ENCODE assay signal across 10 cellular contexts in genomic region chr10:116848912-116849270, GRCh38. TPM values are rescaled to one million over a fixed set of nuclear protein-coding genes. Genes with fewer than 3 reads are reported as not detected.
DNase-seq lines count a peak whose midpoint lies in the region; ATAC-seq and TF ChIP-seq lines count a peak whose summit lies in the region.
"Had no signal": no experiment of that assay in that cellular context is flagged by ENCODE, and none has a peak within 500 bp of the region (broad histone marks: within the 10 kb centered on the region; RNA-seq: fewer than 3 reads in every experiment).

No MANE protein-coding gene starts in this region.

- no peaks in the 10 kb centered on the region for H3K9me3 Mint-ChIP-seq in activated T-cell treated with anti-CD3 and anti-CD28 coated beads, Interleukin-2, amount 50 U/mL, for 72 hours
- H3K9me3 Mint-ChIP-seq in memory B cell, result no peaks in the 10 kb centered on the region

- H3K27me3 ChIP-seq in vagina, result no peaks in the 10 kb centered on the region

- H3K4me3 ChIP-seq in choroid plexus epithelial cell (ENCODE audit: low read depth, low read length), result peak overlapping the region; percentile 79
- H3K4me3 ChIP-seq in vagina, result peak overlapping the region; percentile 53 to 64

- no peak for TF ChIP-seq CTCF in choroid plexus epithelial cell (conservative IDR thresholded peaks at IDR 0.05; ENCODE audit: low read depth, low read length)
- no peak for TF ChIP-seq CTCF in vagina (IDR thresholded peaks at IDR 0.05)
- no peak for TF ChIP-seq CTCF in omental fat pad (IDR thresholded peaks at IDR 0.05)

- peak in 1 of 2 donors; percentile 25 for ATAC-seq in activated T-cell treated with anti-CD3 and anti-CD28 coated beads, Interleukin-2, amount 50 U/mL, for 72 hours (replicated peaks in 1 of 2)
- peak; percentile 7 for ATAC-seq in memory B cell (ENCODE audit: low read depth)
- ATAC-seq in omental fat pad (ENCODE audit: low FRiP score), result no peak

- DNase-seq in activated T-cell treated with anti-CD3 and anti-CD28 coated beads, Interleukin-2, amount 50 U/mL, for 72 hours, result no peak
- no peak for DNase-seq in activated T-cell treated with anti-CD3 and anti-CD28 coated beads, Interleukin-2, amount 50 U/mL, for 48 hours
- DNase-seq in choroid plexus epithelial cell (ENCODE audit: low read depth), result no peak
- peak in 1 of 2 donors; percentile 2 for DNase-seq in memory B cell (ENCODE audit: low spot score in 2 of 2)
- DNase-seq in vagina (ENCODE audit: extremely low spot score in 2 of 2), result no peak
- no peak for DNase-seq in omental fat pad (ENCODE audit: low spot score)
- DNase-seq in NCI-H146 (lab: John Stamatoyannopoulos, UW), result no peak
- DNase-seq in 8988T, result no peak

- H3K4me1 Mint-ChIP-seq in activated T-cell treated with anti-CD3 and anti-CD28 coated beads, Interleukin-2, amount 50 U/mL, for 72 hours (ENCODE audit: low read depth), result peaks cover 14% of the 10 kb centered on the region
- H3K4me1 Mint-ChIP-seq in memory B cell, result peaks cover 36% of the 10 kb centered on the region

- intact Hi-C loops in vagina (cut with DNase I), result no loop called here

- no peak overlapping the region for H3K27ac ChIP-seq in vagina
- H3K27ac ChIP-seq: neutrophil had no signal

- no peaks in the 10 kb centered on the region for H3K9me3 ChIP-seq in vagina
- H3K9me3 ChIP-seq: neutrophil had no signal

- H3K27me3 Mint-ChIP-seq in activated T-cell treated with anti-CD3 and anti-CD28 coated beads, Interleukin-2, amount 50 U/mL, for 72 hours (ENCODE audit: low read depth), result peaks cover 66% of the 10 kb centered on the region
- no peaks in the 10 kb centered on the region for H3K27me3 Mint-ChIP-seq in memory B cell

- H3K36me3 Mint-ChIP-seq in activated T-cell treated with anti-CD3 and anti-CD28 coated beads, Interleukin-2, amount 50 U/mL, for 72 hours (ENCODE audit: insufficient read depth in 2 of 2), result peaks cover 0 to 6% of the 10 kb centered on the region in 2 donors
- H3K36me3 Mint-ChIP-seq in memory B cell, result peaks cover 2% of the 10 kb centered on the region

- no peak overlapping the region for H3K27ac Mint-ChIP-seq in activated T-cell treated with anti-CD3 and anti-CD28 coated beads, Interleukin-2, amount 50 U/mL, for 72 hours
- peak overlapping the region; percentile 97 for H3K27ac Mint-ChIP-seq in memory B cell

- no peaks in the 10 kb centered on the region for H3K36me3 ChIP-seq in vagina
- H3K36me3 ChIP-seq: neutrophil had no signal

- peaks cover 10% of the 10 kb centered on the region for H3K4me1 ChIP-seq in vagina

- no peak for TF ChIP-seq POLR2A in vagina (IDR thresholded peaks at IDR 0.05)

- peak overlapping the region; percentile 53 to 65 for H3K4me3 Mint-ChIP-seq in activated T-cell treated with anti-CD3 and anti-CD28 coated beads, Interleukin-2, amount 50 U/mL, for 72 hours
- H3K4me3 Mint-ChIP-seq in memory B cell, result peak overlapping the region; percentile 81

RNA-seq across cellular contexts. Expression of gene ENO4, which starts 0.4 kb away (rescaled TPM):
- not detected for total RNA-seq in activated T-cell treated with anti-CD3 and anti-CD28 coated beads, Interleukin-2, amount 50 U/mL, for 72 hours
- not detected for total RNA-seq in vagina
- total RNA-seq in omental fat pad, result 1 to 10 TPM in 1 of 4 donors, under 1 TPM in 1, not detected in 2; 0.46 to 4.3 TPM
- total RNA-seq: RPMI7951 had no signal
